Comparison of ENCODE assay signal across 11 cellular contexts in the genomic region with DNA sequence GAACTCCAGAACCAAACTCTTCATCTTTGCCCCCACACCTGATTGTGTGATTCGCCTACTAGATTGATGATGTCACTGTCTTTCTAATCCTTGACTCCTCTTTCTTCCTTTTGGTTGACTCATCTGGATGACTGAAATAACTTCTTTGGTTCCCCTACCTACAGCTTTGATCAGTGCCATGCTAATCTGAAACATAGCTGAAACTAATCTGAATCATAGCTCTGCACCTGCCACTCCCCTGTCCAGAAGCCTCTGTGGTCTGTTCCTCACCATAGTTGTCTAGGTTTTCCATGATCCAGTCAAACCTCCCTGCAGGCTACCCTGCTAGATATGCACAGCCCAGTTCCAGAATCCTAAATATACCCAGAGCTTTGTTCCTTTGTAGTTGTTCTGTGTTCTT. TPM values are rescaled to one million over a fixed set of nuclear protein-coding genes. Genes with fewer than 3 reads are reported as not detected.
DNase-seq lines count a peak whose midpoint lies in the region; ATAC-seq and TF ChIP-seq lines count a peak whose summit lies in the region.
"Had no signal": no experiment of that assay in that cellular context is flagged by ENCODE, and none has a peak within 500 bp of the region (broad histone marks: within the 10 kb centered on the region; RNA-seq: fewer than 3 reads in every experiment).

No MANE protein-coding gene starts in this region.

- CTCF ChIA-PET in activated CD8-positive, alpha-beta memory T cell treated with anti-CD3 and anti-CD28 coated beads, Interleukin-2, amount 10 ng/mL, durations not matched to agents 7 days and 5 days (lab: Charles Lee): interaction anchor here (1.1 to 1.2 kb wide), 2 partner anchors 11 to 21 kb away, joined by 3 to 6 read pairs; no protein-coding TSS in a partner anchor

- H3K27me3 Mint-ChIP-seq in activated CD8-positive, alpha-beta memory T cell treated with anti-CD3 and anti-CD28 coated beads, Interleukin-2, amount 10 ng/mL, durations not matched to agents 7 days and 5 days: no peaks in the 10 kb centered on the region
- H3K27me3 Mint-ChIP-seq in T-helper 2 cell treated with Interferon-gamma antibody and Interleukin-4, amounts not matched to agents 5 μg/mL and 100 μg/mL, for 36 hours (ENCODE audit: low read depth): no peaks in the 10 kb centered on the region

- no peak for TF ChIP-seq CTCF in fibroblast of mammary gland (conservative IDR thresholded peaks at IDR 0.05; ENCODE audit: control insufficient read depth, insufficient read depth, low read depth, low read length)

- ATAC-seq in activated CD8-positive, alpha-beta memory T cell treated with anti-CD3 and anti-CD28 coated beads, Interleukin-2, amount 10 ng/mL, durations not matched to agents 7 days and 5 days: no peak
- ATAC-seq in GM18909 (IDR thresholded peaks at IDR 0.05; ENCODE audit: poor library complexity, unreplicated experiment): no peak
- no peak for ATAC-seq in HG03565 (IDR thresholded peaks at IDR 0.05; ENCODE audit: unreplicated experiment)
- ATAC-seq: left cardiac atrium had no signal

- H3K36me3 Mint-ChIP-seq in activated CD8-positive, alpha-beta memory T cell treated with anti-CD3 and anti-CD28 coated beads, Interleukin-2, amount 10 ng/mL, durations not matched to agents 7 days and 5 days: no peaks in the 10 kb centered on the region
- H3K36me3 Mint-ChIP-seq in T-helper 2 cell treated with Interferon-gamma antibody and Interleukin-4, amounts not matched to agents 5 μg/mL and 100 μg/mL, for 36 hours (ENCODE audit: low read depth): no peaks in the 10 kb centered on the region

- DNase-seq in activated CD8-positive, alpha-beta memory T cell treated with anti-CD3 and anti-CD28 coated beads, Interleukin-2, amount 50 U/mL, for 24 hours (ENCODE audit: extremely low read depth): peak; percentile 5
- DNase-seq in activated CD8-positive, alpha-beta memory T cell treated with anti-CD3 and anti-CD28 coated beads, Interleukin-2, amount 10 ng/mL, durations not matched to agents 7 days and 5 days: no peak
- peak; percentile 32 for DNase-seq in T-helper 2 cell treated with Interferon-gamma antibody and Interleukin-4, amounts not matched to agents 5 μg/mL and 100 μg/mL, for 36 hours (ENCODE audit: low spot score)
- DNase-seq in fibroblast of mammary gland (ENCODE audit: low read depth) (peak; percentile 45), cerebellar nuclear complex (lab: John Stamatoyannopoulos, UW) (no peak)
- DNase-seq in stimulated activated CD8-positive, alpha-beta memory T cell treated with anti-CD3 and anti-CD28 coated beads, Interleukin-4, amount 100 ng/mL, for 24 hours (ENCODE audit: low read depth): peak; percentile 1
- DNase-seq: GOT3, left cardiac atrium, NCI-H345 had no signal

- H3K9me3 Mint-ChIP-seq in activated CD8-positive, alpha-beta memory T cell treated with anti-CD3 and anti-CD28 coated beads, Interleukin-2, amount 10 ng/mL, durations not matched to agents 7 days and 5 days (ENCODE audit: low read depth): peaks cover 9% of the 10 kb centered on the region
- peaks cover 11% of the 10 kb centered on the region for H3K9me3 Mint-ChIP-seq in T-helper 2 cell treated with Interferon-gamma antibody and Interleukin-4, amounts not matched to agents 5 μg/mL and 100 μg/mL, for 36 hours

- H3K4me3 ChIP-seq in fibroblast of mammary gland (ENCODE audit: control insufficient read depth, low read depth, low read length): no peak overlapping the region

- H3K4me1 Mint-ChIP-seq in activated CD8-positive, alpha-beta memory T cell treated with anti-CD3 and anti-CD28 coated beads, Interleukin-2, amount 10 ng/mL, durations not matched to agents 7 days and 5 days: no peaks in the 10 kb centered on the region
- H3K4me1 Mint-ChIP-seq in T-helper 2 cell treated with Interferon-gamma antibody and Interleukin-4, amounts not matched to agents 5 μg/mL and 100 μg/mL, for 36 hours (ENCODE audit: low read depth): no peaks in the 10 kb centered on the region

- H3K4me3 Mint-ChIP-seq in activated CD8-positive, alpha-beta memory T cell treated with anti-CD3 and anti-CD28 coated beads, Interleukin-2, amount 10 ng/mL, durations not matched to agents 7 days and 5 days: no peak overlapping the region
- no peak overlapping the region for H3K4me3 Mint-ChIP-seq in T-helper 2 cell treated with Interferon-gamma antibody and Interleukin-4, amounts not matched to agents 5 μg/mL and 100 μg/mL, for 36 hours

- no peak overlapping the region for H3K27ac Mint-ChIP-seq in activated CD8-positive, alpha-beta memory T cell treated with anti-CD3 and anti-CD28 coated beads, Interleukin-2, amount 10 ng/mL, durations not matched to agents 7 days and 5 days
- H3K27ac Mint-ChIP-seq in T-helper 2 cell treated with Interferon-gamma antibody and Interleukin-4, amounts not matched to agents 5 μg/mL and 100 μg/mL, for 36 hours: no peak overlapping the region

RNA-seq across cellular contexts. Expression of gene ZNF365, which starts 51.9 kb away (rescaled TPM):
- not detected for total RNA-seq in activated CD8-positive, alpha-beta memory T cell treated with anti-CD3 and anti-CD28 coated beads, Interleukin-2, amount 10 ng/mL, durations not matched to agents 7 days and 5 days

Comparison
In these comparisons a context has a peak if more than half of its experiments do, and no peak if none do; other contexts are left out.
1. DNase-seq: peak in activated CD8-positive, alpha-beta memory T cell treated with anti-CD3 and anti-CD28 coated beads, Interleukin-2, amount 50 U/mL, for 24 hours (single experiment), T-helper 2 cell treated with Interferon-gamma antibody and Interleukin-4, amounts not matched to agents 5 μg/mL and 100 μg/mL, for 36 hours (single experiment), fibroblast of mammary gland (single experiment) and stimulated activated CD8-positive, alpha-beta memory T cell treated with anti-CD3 and anti-CD28 coated beads, Interleukin-4, amount 100 ng/mL, for 24 hours (single experiment); none in activated CD8-positive, alpha-beta memory T cell treated with anti-CD3 and anti-CD28 coated beads, Interleukin-2, amount 10 ng/mL, durations not matched to agents 7 days and 5 days (single experiment) and cerebellar nuclear complex (0 of 2).